ENCODE assay signal across 1 cellular context in the genomic region with DNA sequence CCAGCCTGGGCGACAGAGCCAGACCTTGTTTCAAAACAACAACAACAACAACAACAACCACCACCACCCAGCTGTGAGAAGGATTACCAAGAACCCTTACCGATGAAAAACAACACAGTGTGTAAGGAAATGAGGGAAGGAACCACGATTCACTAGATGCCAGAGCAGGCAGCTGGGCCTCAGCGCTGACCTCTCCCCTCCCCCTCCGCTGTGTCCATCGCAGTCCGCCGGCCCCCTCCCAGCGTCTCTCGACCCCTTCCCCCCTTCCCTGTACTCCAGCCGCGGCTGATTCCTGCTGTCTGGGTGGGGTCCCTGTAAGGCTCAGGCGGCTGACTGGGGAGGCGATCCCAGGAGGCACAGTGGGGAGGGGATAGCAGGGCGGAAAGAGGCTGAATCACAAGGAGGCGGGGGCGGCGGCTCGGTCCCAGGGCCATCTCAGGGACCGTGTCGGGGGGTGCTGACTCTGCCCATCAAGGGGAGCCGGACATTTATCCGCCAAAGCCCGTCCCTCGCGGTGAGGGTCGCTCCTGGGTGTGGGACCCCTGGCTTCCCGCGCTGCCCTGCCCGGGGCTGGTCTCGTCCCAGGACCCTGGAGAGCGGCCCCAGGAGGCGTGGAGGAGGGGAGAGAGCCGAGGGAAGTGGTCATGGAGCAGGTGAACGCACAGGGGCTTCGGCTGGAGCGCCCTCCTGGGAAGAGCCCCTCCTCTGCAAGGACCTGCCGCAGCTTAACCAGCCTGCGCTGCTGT.
TF ChIP-seq lines count a peak whose summit lies in the region.

No MANE protein-coding gene starts in this region.

TF ChIP-seq in H1, 55 proteins besides CTCF, POLR2A, EP300 and RAD21 (continued from another document):
- TF ChIP-seq, protein P1, sequence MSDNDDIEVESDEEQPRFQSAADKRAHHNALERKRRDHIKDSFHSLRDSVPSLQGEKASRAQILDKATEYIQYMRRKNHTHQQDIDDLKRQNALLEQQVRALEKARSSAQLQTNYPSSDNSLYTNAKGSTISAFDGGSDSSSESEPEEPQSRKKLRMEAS (IDR thresholded peaks at IDR 0.05): peak; percentile 45; the same call in 1 of the 2 replicates
- TF ChIP-seq CTBP2 (IDR thresholded peaks at IDR 0.05; ENCODE audit: borderline replicate concordance, insufficient read depth, insufficient read length, low read length): no peak
- no peak for TF ChIP-seq GABPA (IDR thresholded peaks at IDR 0.05; ENCODE audit: borderline replicate concordance, insufficient read depth, low read length)
- TF ChIP-seq TCF12 (IDR thresholded peaks at IDR 0.05; ENCODE audit: low read depth, low read length): no peak
- TF ChIP-seq YY1 (IDR thresholded peaks at IDR 0.05; ENCODE audit: low read depth, low read length): no peak
- TF ChIP-seq BACH1 (IDR thresholded peaks at IDR 0.05; ENCODE audit: low read length): no peak
- TF ChIP-seq CREB1 (IDR thresholded peaks at IDR 0.05): no peak
- no peak for TF ChIP-seq BCL11A (IDR thresholded peaks at IDR 0.05; ENCODE audit: low read depth in 2 of 2, low read length in 2 of 2)
- TF ChIP-seq JUND (IDR thresholded peaks at IDR 0.05; ENCODE audit: low read length): no peak
- TF ChIP-seq SP4 (IDR thresholded peaks at IDR 0.05; ENCODE audit: low read length): no peak
- TF ChIP-seq POU5F1 (IDR thresholded peaks at IDR 0.05; ENCODE audit: low read depth, low read length): no peak
- TF ChIP-seq SIRT6 (IDR thresholded peaks at IDR 0.05; ENCODE audit: low read length): no peak
TF ChIP-seq in H1: peak in this region for 3.
